Comparison of ENCODE assay signal across 35 cellular contexts in the genomic region with DNA sequence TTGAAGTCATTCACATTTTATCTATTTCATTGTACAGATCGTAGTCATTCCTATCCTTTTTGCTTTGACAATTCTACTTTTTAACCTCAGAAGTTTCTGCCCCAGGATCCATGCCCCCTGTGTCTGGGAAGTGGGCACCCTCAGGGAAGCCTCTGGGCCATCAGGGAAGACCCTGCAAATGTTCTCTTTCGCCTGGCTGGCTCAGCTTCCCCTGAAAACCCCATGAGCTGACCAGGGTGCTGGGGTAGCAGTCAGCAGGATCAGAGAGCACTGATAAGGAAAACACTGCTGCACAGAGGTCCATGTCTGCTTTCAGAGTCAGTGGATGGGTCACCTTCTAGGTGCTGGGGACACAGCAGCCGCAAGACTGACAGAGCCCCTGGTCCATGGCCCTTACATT.
"Had no signal": no experiment of that assay in that cellular context is flagged by ENCODE, and none has a peak within 500 bp of the region (broad histone marks: within the 10 kb centered on the region; RNA-seq: fewer than 3 reads in every experiment).

No MANE protein-coding gene starts in this region.

- H3K36me3 ChIP-seq: MG63 had no signal

- H3K27ac ChIP-seq: KMS-11 had no signal

- H3K9me3 ChIP-seq: MG63 had no signal

- DNase-seq: Karpas-422, Kasumi-1, KG1, MG63, MM.1S, MV-4-11, NCI-H1048, NCI-H1092 treated with DMSO at 0.1 percent for 48 hours, NCI-H1105, NCI-H1105 treated with DMSO at 0.1 percent for 48 hours, NCI-H1417, NCI-H1417 treated with DMSO at 0.1 percent for 48 hours, NCI-H1436, NCI-H1436 treated with DMSO at 0.1 percent for 48 hours, NCI-H146, NCI-H1694, NCI-H1694 treated with DMSO at 0.1 percent for 48 hours, NCI-H187, NCI-H187 treated with DMSO at 0.1 percent for 48 hours, NCI-H1930, NCI-H2029, NCI-H2029 treated with DMSO at 0.1 percent for 48 hours, NCI-H2081, NCI-H2081 treated with DMSO at 0.1 percent for 48 hours, NCI-H2107, NCI-H2171, NCI-H2171 treated with DMSO at 0.1 percent for 48 hours, NCI-H2227 treated with DMSO at 0.1 percent for 48 hours, NCI-H226, NCI-H345, NCI-H446, NCI-H446 treated with DMSO at 0.1 percent for 48 hours, NCI-H510A, NCI-H510A treated with DMSO at 0.1 percent for 48 hours had no signal

- H3K4me3 ChIP-seq: MG63 had no signal
